2 cellular contexts compared by ENCODE assay signal in the genomic region with DNA sequence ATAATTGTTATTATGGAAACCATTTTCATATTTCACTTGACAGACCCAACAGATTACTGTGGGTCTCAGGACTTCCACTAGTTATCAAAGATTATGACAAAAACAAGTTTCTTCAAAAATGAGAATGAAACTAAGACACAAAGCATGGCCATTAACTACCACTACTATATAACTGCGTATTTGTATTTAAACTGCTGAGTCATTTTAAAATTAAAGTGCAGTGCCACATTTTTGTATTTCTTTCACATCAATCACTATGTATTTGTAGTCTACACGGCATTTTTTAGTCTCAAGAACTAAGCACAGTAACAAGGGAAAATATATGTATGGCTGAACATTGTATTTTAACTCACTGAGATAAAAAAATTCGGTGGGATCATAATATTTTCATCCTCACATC.
A peak's percentile ranks its signal among the peaks of the same experiment; 100 is the strongest.
TF ChIP-seq lines count a peak whose summit lies in the region.

No MANE protein-coding gene starts in this region.

TF ChIP-seq in HepG2, 621 proteins besides CTCF, POLR2A, EP300 and RAD21:
- no peak for TF ChIP-seq ZNF451 (CRISPR knock-in tag; IDR thresholded peaks at IDR 0.05)
- TF ChIP-seq TBX2 (CRISPR knock-in tag; IDR thresholded peaks at IDR 0.05; ENCODE audit: borderline replicate concordance) = no peak
- peak; percentile 30 to 63; a peak in 2 of 4 replicates for TF ChIP-seq MAFK (conservative IDR thresholded peaks at IDR 0.05 in 1 of 2, IDR thresholded peaks at IDR 0.05 in 1 of 2; ENCODE audit: low read length in 2 of 2)
- peak; percentile 71 for TF ChIP-seq NFE2L2 (IDR thresholded peaks at IDR 0.05; ENCODE audit: low read length)
- TF ChIP-seq, protein P1, sequence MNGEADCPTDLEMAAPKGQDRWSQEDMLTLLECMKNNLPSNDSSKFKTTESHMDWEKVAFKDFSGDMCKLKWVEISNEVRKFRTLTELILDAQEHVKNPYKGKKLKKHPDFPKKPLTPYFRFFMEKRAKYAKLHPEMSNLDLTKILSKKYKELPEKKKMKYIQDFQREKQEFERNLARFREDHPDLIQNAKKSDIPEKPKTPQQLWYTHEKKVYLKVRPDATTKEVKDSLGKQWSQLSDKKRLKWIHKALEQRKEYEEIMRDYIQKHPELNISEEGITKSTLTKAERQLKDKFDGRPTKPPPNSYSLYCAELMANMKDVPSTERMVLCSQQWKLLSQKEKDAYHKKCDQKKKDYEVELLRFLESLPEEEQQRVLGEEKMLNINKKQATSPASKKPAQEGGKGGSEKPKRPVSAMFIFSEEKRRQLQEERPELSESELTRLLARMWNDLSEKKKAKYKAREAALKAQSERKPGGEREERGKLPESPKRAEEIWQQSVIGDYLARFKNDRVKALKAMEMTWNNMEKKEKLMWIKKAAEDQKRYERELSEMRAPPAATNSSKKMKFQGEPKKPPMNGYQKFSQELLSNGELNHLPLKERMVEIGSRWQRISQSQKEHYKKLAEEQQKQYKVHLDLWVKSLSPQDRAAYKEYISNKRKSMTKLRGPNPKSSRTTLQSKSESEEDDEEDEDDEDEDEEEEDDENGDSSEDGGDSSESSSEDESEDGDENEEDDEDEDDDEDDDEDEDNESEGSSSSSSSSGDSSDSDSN (CRISPR knock-in tag; IDR thresholded peaks at IDR 0.05) = no peak
- TF ChIP-seq MAFF (IDR thresholded peaks at IDR 0.05; ENCODE audit: low read depth, low read length) = peak; percentile 57
- TF ChIP-seq ZBTB39 (CRISPR knock-in tag; IDR thresholded peaks at IDR 0.05) = no peak
- TF ChIP-seq GABPB1 (CRISPR knock-in tag; IDR thresholded peaks at IDR 0.05) = no peak

TF ChIP-seq in K562, 482 proteins besides CTCF, POLR2A, EP300 and RAD21:
- TF ChIP-seq ZNF668 (CRISPR knock-in tag; IDR thresholded peaks at IDR 0.05) (no peak), COPS2 (conservative IDR thresholded peaks at IDR 0.05) (no peak), STAT5A (IDR thresholded peaks at IDR 0.05; ENCODE audit: borderline replicate concordance, low read length) (no peak), GMEB1 (CRISPR knock-in tag; IDR thresholded peaks at IDR 0.05) (no peak), SREBF2 (CRISPR knock-in tag; IDR thresholded peaks at IDR 0.05) (no peak), HOMEZ (CRISPR knock-in tag; IDR thresholded peaks at IDR 0.05) (no peak), ZNF316 (IDR thresholded peaks at IDR 0.05) (0 out of 2 replicates have a peak, but pooled peaks have one; percentile 29), MAFG (tag; conservative IDR thresholded peaks at IDR 0.05) (peak; percentile 47), MTA2 (IDR thresholded peaks at IDR 0.05; ENCODE audit: low read depth) (no peak), STAG1 (CRISPR knock-in tag; IDR thresholded peaks at IDR 0.05; ENCODE audit: borderline replicate concordance) (no peak)
